Comparison of ENCODE assay signal across 24 cellular contexts in the genomic region with DNA sequence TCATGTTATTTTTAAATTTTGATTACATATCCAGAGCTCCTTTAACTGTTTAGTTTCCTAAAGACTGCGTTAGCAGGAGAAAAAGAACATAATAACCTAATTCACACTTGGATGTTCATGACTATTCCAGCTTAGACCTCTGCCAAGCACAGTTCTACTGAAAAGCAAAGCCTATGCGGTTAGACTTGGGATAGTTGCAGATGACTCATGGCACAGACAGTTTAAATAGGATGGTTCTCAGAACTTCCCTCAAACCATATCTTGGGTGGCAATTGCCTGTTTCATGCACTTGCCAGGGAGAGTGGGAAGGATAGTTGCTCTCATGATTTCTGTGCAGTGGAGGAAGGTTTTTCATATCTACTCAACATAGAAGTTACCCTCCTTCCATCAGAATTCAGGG.
DNase-seq lines count a peak whose midpoint lies in the region; ATAC-seq, FAIRE-seq and TF ChIP-seq lines count a peak whose summit lies in the region.
"Had no signal": no experiment of that assay in that cellular context is flagged by ENCODE, and none has a peak within 500 bp of the region (broad histone marks: within the 10 kb centered on the region; RNA-seq: fewer than 3 reads in every experiment).

No MANE protein-coding gene starts in this region.

- H3K36me3 ChIP-seq in MG63 = no peaks in the 10 kb centered on the region
- H3K36me3 ChIP-seq: heart left ventricle, sigmoid colon, tibial nerve had no signal

- ATAC-seq in GM18505 (IDR thresholded peaks at IDR 0.05; ENCODE audit: unreplicated experiment) = no peak
- ATAC-seq: activated CD8-positive, alpha-beta T cell treated with anti-CD3 and anti-CD28 coated beads for 36 hours; heart left ventricle had no signal

- no peaks in the 10 kb centered on the region for H3K9me3 Mint-ChIP-seq in endothelial cell (ENCODE audit: unreplicated experiment)
- H3K9me3 Mint-ChIP-seq: activated CD8-positive, alpha-beta T cell treated with anti-CD3 and anti-CD28 coated beads for 36 hours; activated naive CD4-positive, alpha-beta T cell treated with anti-CD3 and anti-CD28 coated beads for 36 hours; activated T-cell treated with anti-CD3 and anti-CD28 coated beads, Interleukin-2, amount 50 U/mL, for 24 hours had no signal

- no peaks in the 10 kb centered on the region for H3K36me3 Mint-ChIP-seq in endothelial cell (ENCODE audit: low read depth, unreplicated experiment)

- H3K27me3 Mint-ChIP-seq in endothelial cell (ENCODE audit: unreplicated experiment) = no peaks in the 10 kb centered on the region

- H3K4me3 Mint-ChIP-seq in endothelial cell (ENCODE audit: unreplicated experiment) = no peak overlapping the region
- H3K4me3 Mint-ChIP-seq: activated CD8-positive, alpha-beta T cell treated with anti-CD3 and anti-CD28 coated beads for 36 hours; activated naive CD4-positive, alpha-beta T cell treated with anti-CD3 and anti-CD28 coated beads for 36 hours; activated T-cell treated with anti-CD3 and anti-CD28 coated beads, Interleukin-2, amount 50 U/mL, for 24 hours had no signal

- TF ChIP-seq POLR2A in GM18505 (IDR thresholded peaks at IDR 0.05; ENCODE audit: borderline replicate concordance, extremely low read depth, insufficient read depth, insufficient read length) (no peak), GM12891 (IDR thresholded peaks at IDR 0.05; ENCODE audit: low read depth, low read length) (no peak)

- no peak overlapping the region for H3K4me3 ChIP-seq in MG63
- H3K4me3 ChIP-seq: heart left ventricle, lung, sigmoid colon, tibial nerve had no signal

- TF ChIP-seq CTCF in endothelial cell (IDR thresholded peaks at IDR 0.05; ENCODE audit: unreplicated experiment) = no peak

- no peaks in the 10 kb centered on the region for H3K4me1 Mint-ChIP-seq in endothelial cell (ENCODE audit: unreplicated experiment)

- no peaks in the 10 kb centered on the region for H3K27me3 ChIP-seq in MG63
- H3K27me3 ChIP-seq: sigmoid colon, tibial nerve had no signal

- no peaks in the 10 kb centered on the region for H3K9me3 ChIP-seq in MG63
- H3K9me3 ChIP-seq: heart left ventricle, sigmoid colon, tibial nerve had no signal

- H3K27ac Mint-ChIP-seq in endothelial cell (ENCODE audit: unreplicated experiment) = no peak overlapping the region
- H3K27ac Mint-ChIP-seq: activated CD8-positive, alpha-beta T cell treated with anti-CD3 and anti-CD28 coated beads for 36 hours; activated naive CD4-positive, alpha-beta T cell treated with anti-CD3 and anti-CD28 coated beads for 36 hours; activated T-cell treated with anti-CD3 and anti-CD28 coated beads, Interleukin-2, amount 50 U/mL, for 24 hours had no signal

- DNase-seq in GM03348 (ENCODE audit: low spot score) (peak; percentile 81), MG63 (peak; percentile 65), fibroblast of peridontal ligament (ENCODE audit: extremely low read depth) (peak; percentile 10), urothelium cell line (ENCODE audit: low spot score) (peak; percentile 86), GM12891 (ENCODE audit: insufficient read length, low spot score) (no peak), endothelial cell (ENCODE audit: low spot score) (no peak)
- DNase-seq: activated CD8-positive, alpha-beta T cell treated with anti-CD3 and anti-CD28 coated beads for 36 hours; activated naive CD4-positive, alpha-beta T cell treated with anti-CD3 and anti-CD28 coated beads for 36 hours; activated T-cell treated with anti-CD3 and anti-CD28 coated beads, Interleukin-2, amount 50 U/mL, for 24 hours; C1 segment of cervical spinal cord; central memory CD4-positive, alpha-beta T cell; GDM1; heart left ventricle; Kasumi-1; NCI-H146; NCI-H2171 treated with DMSO at 0.1 percent for 48 hours; NCI-H748 treated with DMSO at 0.1 percent for 48 hours; sigmoid colon; stimulated activated naive CD4-positive, alpha-beta T cell; T-helper 2 cell had no signal

- FAIRE-seq in urothelium cell line (lab: Jason Lieb, UNC) (peak; percentile 17), GM12891 (lab: Jason Lieb, UNC) (no peak)
- FAIRE-seq: GM12892 had no signal

TF ChIP-seq in GM12891, 5 proteins besides CTCF, POLR2A, EP300 and RAD21:
- TF ChIP-seq PAX5 (IDR thresholded peaks at IDR 0.05; ENCODE audit: insufficient read depth, low read length, severe bottlenecking) (no peak), SPI1 (IDR thresholded peaks at IDR 0.05; ENCODE audit: low read depth, low read length) (no peak), POU2F2 (IDR thresholded peaks at IDR 0.05; ENCODE audit: low read depth, low read length) (no peak)
TF ChIP-seq in GM12891: peak in this region for 0.

Comparison
In these comparisons a context has a peak if more than half of its experiments do, and no peak if none do; other contexts are left out.
1. DNase-seq: peak in GM03348 (single experiment), MG63 (single experiment), fibroblast of peridontal ligament (single experiment) and urothelium cell line (single experiment); none in GM12891 (single experiment) and endothelial cell (single experiment).